21 cellular contexts compared by ENCODE assay signal in genomic region chr2:30271300-30271699, GRCh38. TPM values are rescaled to one million over a fixed set of nuclear protein-coding genes. Genes with fewer than 3 reads are reported as not detected.
DNase-seq lines count a peak whose midpoint lies in the region; ATAC-seq lines count a peak whose summit lies in the region.
"Had no signal": no experiment of that assay in that cellular context is flagged by ENCODE, and none has a peak within 500 bp of the region (broad histone marks: within the 10 kb centered on the region; RNA-seq: fewer than 3 reads in every experiment).

No MANE protein-coding gene starts in this region.

- peaks cover 12% of the 10 kb centered on the region for H3K4me1 ChIP-seq in right cardiac atrium (ENCODE audit: control insufficient read depth, insufficient read depth, low read length)

- ATAC-seq in right cardiac atrium (no peak), GM21619 (IDR thresholded peaks at IDR 0.05; ENCODE audit: unreplicated experiment) (no peak)
- no peak for ATAC-seq in activated T-helper 17 cell treated with anti-CD3 and anti-CD28 coated beads, Interleukin-2, amount 50 U/mL, for 72 hours (replicated peaks)
- peak; percentile 14 to 25 for ATAC-seq in stimulated activated naive B cell treated with anti-CD40 and anti-IgM and Interleukin-4, amounts not matched to agents 10 μg/mL and 1 μg/mL and 100 μg/mL, for 72 hours (replicated peaks)
- ATAC-seq: Panc1; stimulated activated naive CD8-positive, alpha-beta T cell treated with anti-CD3 and anti-CD28 coated beads, Interleukin-15, Interleukin-2, amounts not matched to agents 100 U/mL and 50 U/mL, for 24 hours had no signal

- no peak overlapping the region for H3K27ac ChIP-seq in right cardiac atrium (ENCODE audit: low read length)
- H3K27ac ChIP-seq: cardiac muscle cell, transverse colon had no signal

- no peaks in the 10 kb centered on the region for H3K9me3 Mint-ChIP-seq in activated T-helper 17 cell treated with anti-CD3 and anti-CD28 coated beads, Interleukin-2, amount 50 U/mL, for 72 hours
- peaks cover 0 to 1% of the 10 kb centered on the region in 2 donors for H3K9me3 Mint-ChIP-seq in stimulated activated naive B cell treated with anti-CD40 and anti-IgM and Interleukin-4, amounts not matched to agents 10 μg/mL and 1 μg/mL and 100 μg/mL, for 72 hours
- H3K9me3 Mint-ChIP-seq: activated CD4-positive, alpha-beta memory T cell treated with anti-CD3 and anti-CD28 coated beads, Interleukin-2, amount 10 ng/mL, durations not matched to agents 7 days and 5 days; nephron had no signal

- no peaks in the 10 kb centered on the region for H3K27me3 Mint-ChIP-seq in activated T-helper 17 cell treated with anti-CD3 and anti-CD28 coated beads, Interleukin-2, amount 50 U/mL, for 72 hours
- no peaks in the 10 kb centered on the region for H3K27me3 Mint-ChIP-seq in stimulated activated naive B cell treated with anti-CD40 and anti-IgM and Interleukin-4, amounts not matched to agents 10 μg/mL and 1 μg/mL and 100 μg/mL, for 72 hours
- H3K27me3 Mint-ChIP-seq: activated CD4-positive, alpha-beta memory T cell treated with anti-CD3 and anti-CD28 coated beads, Interleukin-2, amount 10 ng/mL, durations not matched to agents 7 days and 5 days had no signal

- no peak overlapping the region for H3K4me3 ChIP-seq in right cardiac atrium (ENCODE audit: low read length)
- H3K4me3 ChIP-seq: cardiac muscle cell, transverse colon had no signal

- DNase-seq in cardiac septum (ENCODE audit: low spot score) = peak; percentile 15
- no peak for DNase-seq in right cardiac atrium
- DNase-seq in NOMO-1 treated with DMSO at 0.1 percent for 48 hours (lab: John Stamatoyannopoulos, UW; ENCODE audit: unreplicated experiment) = peak; percentile 85
- no peak for DNase-seq in stimulated activated naive B cell treated with anti-CD40 and anti-IgM and Interleukin-4, amounts not matched to agents 10 μg/mL and 1 μg/mL and 100 μg/mL, for 72 hours
- no peak for DNase-seq in NCI-H69 (lab: John Stamatoyannopoulos, UW)
- DNase-seq in stimulated activated CD4-positive, alpha-beta T cell treated with anti-CD3 and anti-CD28 coated beads, Interleukin-1b, Interleukin-23, amount 100 ng/mL, for 48 hours = no peak
- DNase-seq: activated CD4-positive, alpha-beta memory T cell treated with anti-CD3 and anti-CD28 coated beads, Interleukin-2, amount 10 ng/mL, durations not matched to agents 7 days and 5 days; amniotic stem cell; COR-L47; erythroblast; foreskin melanocyte; mammary epithelial cell; NCI-H2171 treated with DMSO at 0.1 percent for 48 hours; SK-N-SH; stimulated activated naive CD8-positive, alpha-beta T cell treated with anti-CD3 and anti-CD28 coated beads, Interleukin-15, Interleukin-2, amounts not matched to agents 100 U/mL and 50 U/mL, for 24 hours; transverse colon had no signal

- H3K4me3 Mint-ChIP-seq in activated T-helper 17 cell treated with anti-CD3 and anti-CD28 coated beads, Interleukin-2, amount 50 U/mL, for 72 hours = no peak overlapping the region
- peak overlapping the region in 1 of 2 donors; percentile 8 for H3K4me3 Mint-ChIP-seq in stimulated activated naive B cell treated with anti-CD40 and anti-IgM and Interleukin-4, amounts not matched to agents 10 μg/mL and 1 μg/mL and 100 μg/mL, for 72 hours
- H3K4me3 Mint-ChIP-seq: activated CD4-positive, alpha-beta memory T cell treated with anti-CD3 and anti-CD28 coated beads, Interleukin-2, amount 10 ng/mL, durations not matched to agents 7 days and 5 days; nephron had no signal

- 93% methylated on average over 5 of the region's 5 CpGs for WGBS in right cardiac atrium

- H3K36me3 Mint-ChIP-seq in activated T-helper 17 cell treated with anti-CD3 and anti-CD28 coated beads, Interleukin-2, amount 50 U/mL, for 72 hours (ENCODE audit: low read depth) = peaks cover 17% of the 10 kb centered on the region
- peaks cover 0 to 3% of the 10 kb centered on the region in 2 donors for H3K36me3 Mint-ChIP-seq in stimulated activated naive B cell treated with anti-CD40 and anti-IgM and Interleukin-4, amounts not matched to agents 10 μg/mL and 1 μg/mL and 100 μg/mL, for 72 hours

- no peaks in the 10 kb centered on the region for H3K9me3 ChIP-seq in right cardiac atrium (ENCODE audit: control insufficient read depth, low read length)
- H3K9me3 ChIP-seq: SK-N-SH, transverse colon had no signal

- intact Hi-C loops in cardiac septum (cut with DNase I) = no loop called here
- intact Hi-C loops in right cardiac atrium (cut with DNase I) = no loop called here

- H3K27me3 ChIP-seq in right cardiac atrium (ENCODE audit: control insufficient read depth, insufficient read depth) = no peaks in the 10 kb centered on the region
- H3K27me3 ChIP-seq: cardiac muscle cell, transverse colon had no signal

- peaks cover 32% of the 10 kb centered on the region for H3K4me1 Mint-ChIP-seq in activated T-helper 17 cell treated with anti-CD3 and anti-CD28 coated beads, Interleukin-2, amount 50 U/mL, for 72 hours
- H3K4me1 Mint-ChIP-seq in stimulated activated naive B cell treated with anti-CD40 and anti-IgM and Interleukin-4, amounts not matched to agents 10 μg/mL and 1 μg/mL and 100 μg/mL, for 72 hours = peaks cover 57 to 85% of the 10 kb centered on the region in 2 donors

- H3K27ac Mint-ChIP-seq in activated T-helper 17 cell treated with anti-CD3 and anti-CD28 coated beads, Interleukin-2, amount 50 U/mL, for 72 hours = peak overlapping the region; percentile 97
- H3K27ac Mint-ChIP-seq in stimulated activated naive B cell treated with anti-CD40 and anti-IgM and Interleukin-4, amounts not matched to agents 10 μg/mL and 1 μg/mL and 100 μg/mL, for 72 hours = peak overlapping the region; percentile 7
- H3K27ac Mint-ChIP-seq: activated CD4-positive, alpha-beta memory T cell treated with anti-CD3 and anti-CD28 coated beads, Interleukin-2, amount 10 ng/mL, durations not matched to agents 7 days and 5 days; nephron had no signal

RNA-seq across cellular contexts. Expression of gene LBH, which starts 40.0 kb away (rescaled TPM):
- total RNA-seq in cardiac septum (208 TPM), right cardiac atrium (10 to 100 TPM; 22.9 to 31.3 (median 24.2) TPM)
- polyA plus RNA-seq in right cardiac atrium = 12.4 TPM
- 100 to 1,000 TPM in 1 of 2 donors, 10 to 100 TPM in 1; 38.9 to 154 TPM for total RNA-seq in activated T-helper 17 cell treated with anti-CD3 and anti-CD28 coated beads, Interleukin-2, amount 50 U/mL, for 72 hours

Comparison
In these comparisons a context has a peak if more than half of its experiments do, and no peak if none do; other contexts are left out.
1. DNase-seq: peak in cardiac septum (single experiment) and NOMO-1 treated with DMSO at 0.1 percent for 48 hours (single experiment); none in right cardiac atrium (0 of 3), stimulated activated naive B cell treated with anti-CD40 and anti-IgM and Interleukin-4, amounts not matched to agents 10 μg/mL and 1 μg/mL and 100 μg/mL, for 72 hours (single experiment), NCI-H69 (single experiment) and stimulated activated CD4-positive, alpha-beta T cell treated with anti-CD3 and anti-CD28 coated beads, Interleukin-1b, Interleukin-23, amount 100 ng/mL, for 48 hours (single experiment).
2. ATAC-seq: peak in stimulated activated naive B cell treated with anti-CD40 and anti-IgM and Interleukin-4, amounts not matched to agents 10 μg/mL and 1 μg/mL and 100 μg/mL, for 72 hours (2 of 2); none in right cardiac atrium (0 of 2), activated T-helper 17 cell treated with anti-CD3 and anti-CD28 coated beads, Interleukin-2, amount 50 U/mL, for 72 hours (single experiment) and GM21619 (single experiment).